ENCODE assay signal across 31 cellular contexts in genomic region chr10:7767209-7767608, GRCh38. TPM values are rescaled to one million over a fixed set of nuclear protein-coding genes. Genes with fewer than 3 reads are reported as not detected.
DNase-seq lines count a peak whose midpoint lies in the region; ATAC-seq and TF ChIP-seq lines count a peak whose summit lies in the region.
"Had no signal": no experiment of that assay in that cellular context is flagged by ENCODE, and none has a peak within 500 bp of the region (broad histone marks: within the 10 kb centered on the region; RNA-seq: fewer than 3 reads in every experiment).

No MANE protein-coding gene starts in this region.

- no peak for TF ChIP-seq CTCF in AG04449 (IDR thresholded peaks at IDR 0.05; ENCODE audit: insufficient read depth, low read length, missing control alignments)
- no peak for TF ChIP-seq CTCF in fibroblast of pulmonary artery (IDR thresholded peaks at IDR 0.05; ENCODE audit: low read length, missing control alignments)
- TF ChIP-seq CTCF in GM23338 (conservative IDR thresholded peaks at IDR 0.05; ENCODE audit: low read depth in 2 of 2), result no peak

- peaks cover 64% of the 10 kb centered on the region for H3K36me3 Mint-ChIP-seq in GM23338 (ENCODE audit: low read depth)

- CTCF ChIA-PET in AG04449 (lab: Yijun Ruan, JAX), result interaction anchor here (1.7 kb wide), 1 partner anchor 11 kb away, joined by 6 read pairs; no protein-coding TSS in a partner anchor

- no peak overlapping the region for H3K4me3 Mint-ChIP-seq in GM23338
- H3K4me3 Mint-ChIP-seq: activated B cell treated with CpG ODN at 0.5 μM for 24 hours; activated CD8-positive, alpha-beta T cell treated with anti-CD3 and anti-CD28 coated beads, Interleukin-2, amount 10 ng/mL, durations not matched to agents 7 days and 5 days; IgD-negative memory B cell; immature natural killer cell; nephron had no signal

- H3K4me1 ChIP-seq in GM23338 (ENCODE audit: insufficient read depth), result no peaks in the 10 kb centered on the region
- H3K4me1 ChIP-seq: A549, adrenal gland, parathyroid adenoma, right lobe of liver had no signal

- DNase-seq in AG04449 (ENCODE audit: low read depth, low spot score) (peak; percentile 52), HS-5 (ENCODE audit: low read depth) (peak; percentile 16), astrocyte of the hippocampus (ENCODE audit: low read depth, low spot score) (peak; percentile 44), fibroblast of pulmonary artery (ENCODE audit: low read depth) (peak; percentile 60), GM23338 (ENCODE audit: low spot score) (no peak), KG1 (lab: John Stamatoyannopoulos, UW) (no peak)
- DNase-seq in stimulated activated naive CD8-positive, alpha-beta T cell treated with anti-CD3 and anti-CD28 coated beads, Interleukin-15, Interleukin-2, amounts not matched to agents 100 U/mL and 50 U/mL, for 24 hours, result no peak
- no peak for DNase-seq in activated CD4-positive, alpha-beta T cell treated with anti-CD3 and anti-CD28 coated beads, Interleukin-2, amount 50 U/mL, for 48 hours
- DNase-seq: activated B cell treated with CpG ODN at 0.5 μM for 24 hours; activated CD8-positive, alpha-beta T cell treated with anti-CD3 and anti-CD28 coated beads, Interleukin-2, amount 10 ng/mL, durations not matched to agents 7 days and 5 days; activated gamma-delta T cell treated with Interleukin-2 at 50 U/mL for 16 hours; activated T-cell treated with anti-CD3 and anti-CD28 coated beads, Interleukin-2, amount 50 U/mL, for 1 hour; adrenal gland; Calu3; effector CD4-positive, alpha-beta T cell; GOT3; heart right ventricle; immature natural killer cell; left lung; MM.1S; NCI-H2171; NCI-H526 treated with DMSO at 0.1 percent for 48 hours; right lobe of liver; stimulated activated CD4-positive, alpha-beta T cell treated with anti-CD3 and anti-CD28 coated beads, Interleukin-15, amount 100 ng/mL, for 24 hours; substantia nigra had no signal

- no peak overlapping the region for H3K4me2 ChIP-seq in GM23338
- H3K4me2 ChIP-seq: A549 had no signal

- peaks cover 1% of the 10 kb centered on the region for H3K27me3 Mint-ChIP-seq in GM23338 (ENCODE audit: insufficient read depth, low read depth, poor library complexity)
- H3K27me3 Mint-ChIP-seq: activated B cell treated with CpG ODN at 0.5 μM for 24 hours, IgD-negative memory B cell had no signal

- no peaks in the 10 kb centered on the region for H3K27me3 ChIP-seq in GM23338 (ENCODE audit: insufficient read depth)
- H3K27me3 ChIP-seq: adrenal gland, heart right ventricle, left lung, right lobe of liver had no signal

- H3K4me3 ChIP-seq in AG04449 (ENCODE audit: low read depth, low read length) (no peak overlapping the region), fibroblast of pulmonary artery (replicated peaks; ENCODE audit: low read depth, low read length) (no peak overlapping the region), GM23338 (no peak overlapping the region)
- H3K4me3 ChIP-seq: A549, adrenal gland, heart right ventricle, left lung, right lobe of liver had no signal

- no peaks in the 10 kb centered on the region for H3K9me2 ChIP-seq in GM23338 (ENCODE audit: insufficient read depth)

- H3K27ac ChIP-seq in GM23338 (ENCODE audit: low read depth), result no peak overlapping the region
- H3K27ac ChIP-seq: A549, adrenal gland, C4-2B, heart right ventricle, left lung, parathyroid adenoma, right lobe of liver had no signal

- no peaks in the 10 kb centered on the region; the same call in none of the 2 replicates for H4K20me1 ChIP-seq in GM23338 (replicated peaks; ENCODE audit: insufficient read depth)

- no peak overlapping the region for H3K27ac Mint-ChIP-seq in GM23338
- H3K27ac Mint-ChIP-seq: activated B cell treated with CpG ODN at 0.5 μM for 24 hours; activated CD8-positive, alpha-beta T cell treated with anti-CD3 and anti-CD28 coated beads, Interleukin-2, amount 10 ng/mL, durations not matched to agents 7 days and 5 days; IgD-negative memory B cell; immature natural killer cell; nephron had no signal

- no peak overlapping the region for H2AFZ ChIP-seq in GM23338
- H2AFZ ChIP-seq: parathyroid adenoma had no signal

- H3K9me3 Mint-ChIP-seq in GM23338, result no peaks in the 10 kb centered on the region
- H3K9me3 Mint-ChIP-seq: activated B cell treated with CpG ODN at 0.5 μM for 24 hours, IgD-negative memory B cell, immature natural killer cell, nephron had no signal

- H3K36me3 ChIP-seq in GM23338 (ENCODE audit: insufficient read depth), result peaks cover 32% of the 10 kb centered on the region

- no peaks in the 10 kb centered on the region for H3K4me1 Mint-ChIP-seq in GM23338
- H3K4me1 Mint-ChIP-seq: activated B cell treated with CpG ODN at 0.5 μM for 24 hours, nephron had no signal

- H3K79me2 ChIP-seq in GM23338 (replicated peaks; ENCODE audit: insufficient read depth), result no peaks in the 10 kb centered on the region
- H3K79me2 ChIP-seq: parathyroid adenoma had no signal

- H3F3A ChIP-seq in GM23338 (replicated peaks; ENCODE audit: low read depth), result no peaks in the 10 kb centered on the region

- ATAC-seq in stimulated activated naive CD8-positive, alpha-beta T cell treated with anti-CD3 and anti-CD28 coated beads, Interleukin-15, Interleukin-2, amounts not matched to agents 100 U/mL and 50 U/mL, for 24 hours, result no peak
- ATAC-seq in GM23338, result no peak
- ATAC-seq: A549; activated CD8-positive, alpha-beta T cell treated with anti-CD3 and anti-CD28 coated beads, Interleukin-2, amount 10 ng/mL, durations not matched to agents 7 days and 5 days; esophagus mucosa; heart right ventricle; left lung; right lobe of liver had no signal

- POLR2A ChIA-PET in AG04449 (lab: Yijun Ruan, JAX), result interaction anchor here (0.7 to 1.2 kb wide), 3 partner anchors 21 to 51 kb away, joined by 3 to 5 read pairs (median 4); partner anchors contain the start of genes ATP5F1C, KIN and TAF3

TF ChIP-seq in GM23338, 12 proteins besides CTCF, POLR2A, EP300 and RAD21:
- TF ChIP-seq EZH2phosphoT487 (IDR thresholded peaks at IDR 0.05; ENCODE audit: unreplicated experiment), result no peak
- TF ChIP-seq JUNB (IDR thresholded peaks at IDR 0.05; ENCODE audit: unreplicated experiment), result no peak
- no peak for TF ChIP-seq CREB1 (CRISPR knock-in tag; IDR thresholded peaks at IDR 0.05; ENCODE audit: low read depth)

RNA-seq across cellular contexts. Expression of gene KIN, which starts 20.6 kb away (rescaled TPM):
- 8.5 and 11.0 TPM in 2 replicates for total RNA-seq in GM23338 (2014; rRNA removed; shearing (Covaris generic))
- polyA plus RNA-seq in GM23338 (2016; fragmentation: Nextera tagmentation; extraction: Ambion mirVana), result 31.7 and 34.8 TPM in 2 replicates

RNA-seq across cellular contexts. Expression of gene ATP5F1C, which starts 20.8 kb away (rescaled TPM):
- 332 and 339 TPM in 2 replicates for total RNA-seq in GM23338 (2014; rRNA removed; shearing (Covaris generic))
- 519 and 537 TPM in 2 replicates for polyA plus RNA-seq in GM23338 (2016; fragmentation: Nextera tagmentation; extraction: Ambion mirVana)

RNA-seq across cellular contexts. Expression of gene TAF3, which starts 51.1 kb away (rescaled TPM):
- total RNA-seq in GM23338 (2014; rRNA removed; shearing (Covaris generic)), result 5.6 and 6.4 TPM in 2 replicates
- 12.3 and 15.2 TPM in 2 replicates for polyA plus RNA-seq in GM23338 (2016; fragmentation: Nextera tagmentation; extraction: Ambion mirVana)

Comparison
In these comparisons a context has a peak if more than half of its experiments do, and no peak if none do; other contexts are left out.
1. DNase-seq: peak in AG04449 (single experiment), HS-5 (single experiment), astrocyte of the hippocampus (single experiment) and fibroblast of pulmonary artery (single experiment); none in stimulated activated naive CD8-positive, alpha-beta T cell treated with anti-CD3 and anti-CD28 coated beads, Interleukin-15, Interleukin-2, amounts not matched to agents 100 U/mL and 50 U/mL, for 24 hours (single experiment), activated CD4-positive, alpha-beta T cell treated with anti-CD3 and anti-CD28 coated beads, Interleukin-2, amount 50 U/mL, for 48 hours (0 of 2), GM23338 (single experiment) and KG1 (single experiment).